Comparison of ENCODE assay signal across 8 cellular contexts in the genomic region with DNA sequence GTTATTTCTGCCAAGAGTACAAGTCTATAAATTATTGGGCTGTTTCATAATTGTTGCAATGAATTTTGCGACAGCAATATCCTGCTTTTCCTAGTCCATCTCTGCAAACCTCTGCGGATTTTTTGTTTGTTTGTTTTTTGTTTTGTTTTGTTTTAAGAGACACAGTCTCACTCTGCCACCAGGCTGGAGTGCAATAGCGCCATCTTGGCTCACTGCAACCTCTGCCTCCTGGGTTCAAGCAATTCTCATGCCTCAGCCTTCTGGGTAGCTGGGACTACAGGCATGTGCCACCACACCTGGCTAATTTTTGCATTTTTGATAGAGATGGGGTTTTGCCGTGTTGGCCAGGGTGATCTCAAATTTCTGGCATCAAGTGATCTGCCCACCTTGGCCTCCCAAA. TPM values are rescaled to one million over a fixed set of nuclear protein-coding genes. Genes with fewer than 3 reads are reported as not detected.
"Had no signal": no experiment of that assay in that cellular context is flagged by ENCODE, and none has a peak within 500 bp of the region (broad histone marks: within the 10 kb centered on the region; RNA-seq: fewer than 3 reads in every experiment).

No MANE protein-coding gene starts in this region.

RNA-seq across cellular contexts. Expression of gene TIMD4, which starts 37.3 kb away (rescaled TPM):
- total RNA-seq: activated B cell treated with CpG ODN at 0.5 μM for 24 hours, astrocyte, body of pancreas, cardiac septum, LHCN-M2, MCF 10A, PC-9, SK-MEL-5 had no signal
